In genomic region chr7:14714161-14714728, GRCh38 we compare ENCODE assay signal across 10 cellular contexts.
DNase-seq lines count a peak whose midpoint lies in the region; ATAC-seq and TF ChIP-seq lines count a peak whose summit lies in the region.
"Had no signal": no experiment of that assay in that cellular context is flagged by ENCODE, and none has a peak within 500 bp of the region (broad histone marks: within the 10 kb centered on the region; RNA-seq: fewer than 3 reads in every experiment).

No MANE protein-coding gene starts in this region.

- no peaks in the 10 kb centered on the region for H3K9me3 Mint-ChIP-seq in HFFc6

- no peaks in the 10 kb centered on the region for H3K9me3 ChIP-seq in Karpas-422 (ENCODE audit: low read length)
- H3K9me3 ChIP-seq: lower lobe of right lung had no signal

- H2AFZ ChIP-seq in Karpas-422 (ENCODE audit: low read length): no peak overlapping the region

- no peaks in the 10 kb centered on the region for H4K20me1 ChIP-seq in Karpas-422 (ENCODE audit: insufficient read depth, low read depth, low read length)

- TF ChIP-seq CTCF in HFFc6 (IDR thresholded peaks at IDR 0.05): no peak

- no peaks in the 10 kb centered on the region for H3K27me3 ChIP-seq in Karpas-422 (ENCODE audit: low read length)

- no peaks in the 10 kb centered on the region for H3K27me3 Mint-ChIP-seq in HFFc6 (ENCODE audit: insufficient read depth)

- H3K79me2 ChIP-seq in Karpas-422 (ENCODE audit: low read length): no peaks in the 10 kb centered on the region

- no peak overlapping the region for H3K27ac ChIP-seq in Karpas-422 (ENCODE audit: low read length)
- H3K27ac ChIP-seq: lower lobe of right lung had no signal

- H3K9ac ChIP-seq in Karpas-422 (ENCODE audit: low read length): no peak overlapping the region

- no peak overlapping the region for H3K4me3 ChIP-seq in Karpas-422 (ENCODE audit: low read length)
- H3K4me3 ChIP-seq: lower lobe of right lung had no signal

- H3K4me1 Mint-ChIP-seq in HFFc6 (ENCODE audit: low read depth): peaks cover 10% of the 10 kb centered on the region

- H3K4me1 ChIP-seq in Karpas-422 (ENCODE audit: low read length): no peaks in the 10 kb centered on the region
- H3K4me1 ChIP-seq: lower lobe of right lung had no signal

- in situ Hi-C loops in Caki2 (cut with HindIII; ENCODE audit: low pct_unique_long_range_greater_than_20kb, low sequenced_read_pairs): loop anchor here (25.0 kb wide), 1 partner anchor 1348 kb away; no protein-coding TSS in a partner anchor

- no peak overlapping the region for H3K27ac Mint-ChIP-seq in HFFc6

- peak overlapping the region; percentile 25; the same call in 1 of the 2 replicates for H3K4me3 Mint-ChIP-seq in HFFc6

- no peaks in the 10 kb centered on the region for H3K36me3 ChIP-seq in Karpas-422 (ENCODE audit: insufficient read depth, low read length)
- H3K36me3 ChIP-seq: lower lobe of right lung had no signal

- no peaks in the 10 kb centered on the region for H3K36me3 Mint-ChIP-seq in HFFc6 (ENCODE audit: low read depth)

- H3K9me2 ChIP-seq in Karpas-422 (replicated peaks; ENCODE audit: insufficient read depth, low read length): no peaks in the 10 kb centered on the region

- peak; percentile 47 for DNase-seq in Caki2 (ENCODE audit: low read depth)
- DNase-seq in HFFc6: no peak
- no peak for DNase-seq in Karpas-422
- DNase-seq in NCI-H2227 treated with DMSO at 0.1 percent for 48 hours (lab: John Stamatoyannopoulos, UW): no peak
- DNase-seq in NOMO-1 (lab: John Stamatoyannopoulos, UW; ENCODE audit: unreplicated experiment in 2 of 2): no peak
- no peak for DNase-seq in COLO668 (lab: John Stamatoyannopoulos, UW; ENCODE audit: unreplicated experiment)
- DNase-seq: KG1, lower lobe of right lung had no signal

- ATAC-seq in GM18909 (IDR thresholded peaks at IDR 0.05; ENCODE audit: poor library complexity, unreplicated experiment) (peak; percentile 99), HG03432 (IDR thresholded peaks at IDR 0.05; ENCODE audit: unreplicated experiment) (peak; percentile 98)

- no peak overlapping the region for H3K4me2 ChIP-seq in Karpas-422 (ENCODE audit: low read depth, low read length, poor library complexity, severe bottlenecking)
